In the genomic region with DNA sequence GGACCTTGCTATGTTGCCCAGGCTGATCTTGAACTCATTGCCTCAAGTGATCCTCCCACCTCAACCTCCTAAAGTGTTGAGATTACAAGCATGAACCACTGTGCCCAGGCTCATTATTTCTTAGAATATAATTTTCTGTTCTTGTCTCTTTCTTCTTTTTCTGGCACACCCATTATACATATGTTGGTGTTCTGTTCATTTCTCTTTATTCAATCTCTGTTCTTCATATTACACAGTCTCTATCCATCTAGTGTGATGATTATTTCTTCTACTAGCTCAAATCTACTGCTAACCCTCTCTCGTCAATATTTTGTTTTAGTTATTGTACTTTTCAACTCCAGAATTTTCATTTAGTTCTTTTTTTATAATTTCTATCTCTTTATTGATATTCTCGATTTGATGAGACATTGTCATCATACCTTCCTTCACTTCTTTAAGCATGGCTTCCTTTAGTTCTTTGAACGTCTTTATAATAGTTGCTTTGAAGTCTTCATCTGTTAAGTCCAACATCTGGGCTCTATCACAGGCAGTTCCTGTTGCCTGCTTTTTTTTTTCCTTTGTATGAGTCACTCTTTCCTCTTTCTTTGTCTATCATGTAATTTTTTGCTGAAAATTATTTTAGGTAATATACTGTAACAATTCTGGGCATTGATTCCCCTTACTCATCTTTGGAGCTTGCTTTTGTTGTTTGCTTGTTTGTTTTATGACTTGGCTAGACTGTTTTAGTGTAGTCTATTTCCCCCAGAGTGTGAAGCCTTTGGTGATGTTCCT, we compare ENCODE assay signal across 29 cellular contexts.
"Had no signal": no experiment of that assay in that cellular context is flagged by ENCODE, and none has a peak within 500 bp of the region (broad histone marks: within the 10 kb centered on the region; RNA-seq: fewer than 3 reads in every experiment).

No MANE protein-coding gene starts in this region.

- H3K9me3 ChIP-seq: pancreas, prostate gland, uterus had no signal

- ATAC-seq: activated CD4-positive, alpha-beta T cell treated with anti-CD3 and anti-CD28 coated beads for 36 hours; activated CD8-positive, alpha-beta T cell treated with anti-CD3 and anti-CD28 coated beads, Interleukin-2, amount 10 ng/mL, durations not matched to agents 7 days and 5 days; gastroesophageal sphincter; left colon; naive thymus-derived CD8-positive, alpha-beta T cell; pancreas; sciatic nerve; stimulated activated effector memory CD8-positive, alpha-beta T cell treated with anti-CD3 and anti-CD28 coated beads, Interleukin-12 subunit alpha, Interleukin-12 subunit beta, amount 100 ng/mL, for 72 hours; stimulated activated naive CD8-positive, alpha-beta T cell treated with anti-CD3 and anti-CD28 coated beads, Interleukin-15, amount 100 ng/mL, for 72 hours had no signal

- H3K36me3 ChIP-seq: gastroesophageal sphincter, pancreas, prostate gland, uterus had no signal

- H3K4me3 ChIP-seq: gastroesophageal sphincter, pancreas, prostate gland, skin epidermis, uterus had no signal

- DNase-seq: activated CD4-positive, alpha-beta T cell treated with anti-CD3 and anti-CD28 coated beads for 36 hours; activated CD4-positive, CD25-positive, alpha-beta regulatory T cell; activated CD8-positive, alpha-beta T cell treated with anti-CD3 and anti-CD28 coated beads, Interleukin-2, amount 10 ng/mL, durations not matched to agents 7 days and 5 days; activated effector memory CD4-positive, alpha-beta T cell treated with Interleukin-2 at 50 U/mL for 16 hours; activated naive CD4-positive, alpha-beta T cell treated with Interleukin-2 at 50 U/mL for 16 hours; anterior cingulate cortex; cortex of kidney; erythroblast; head of caudate nucleus; hypothalamus; immature natural killer cell; kidney; left colon; mammary epithelial cell; midbrain; naive thymus-derived CD8-positive, alpha-beta T cell; nucleus accumbens; pancreas; retina; stimulated activated CD4-positive, alpha-beta T cell treated with anti-CD3 and anti-CD28 coated beads, Interleukin-12 subunit alpha, Interleukin-12 subunit beta, amount 100 ng/mL, for 4 hours; stimulated activated CD4-positive, alpha-beta T cell treated with anti-CD3 and anti-CD28 coated beads, Interleukin-4, amount 100 ng/mL, for 24 hours; stimulated activated naive CD8-positive, alpha-beta T cell treated with anti-CD3 and anti-CD28 coated beads, Interleukin-15, amount 100 ng/mL, for 72 hours; substantia nigra; uterus had no signal

- H3K4me1 ChIP-seq: prostate gland, uterus had no signal

- H3K27me3 ChIP-seq: gastroesophageal sphincter, pancreas, uterus had no signal

- H3K27ac ChIP-seq: gastroesophageal sphincter, pancreas, prostate gland, uterus had no signal
